ENCODE assay signal across 18 cellular contexts in genomic region chr5:170540276-170540675, GRCh38. TPM values are rescaled to one million over a fixed set of nuclear protein-coding genes. Genes with fewer than 3 reads are reported as not detected.
DNase-seq lines count a peak whose midpoint lies in the region; ATAC-seq and TF ChIP-seq lines count a peak whose summit lies in the region.
"Had no signal": no experiment of that assay in that cellular context is flagged by ENCODE, and none has a peak within 500 bp of the region (broad histone marks: within the 10 kb centered on the region; RNA-seq: fewer than 3 reads in every experiment).

No MANE protein-coding gene starts in this region.

- no peak overlapping the region for H3K4me3 Mint-ChIP-seq in endodermal cell
- H3K4me3 Mint-ChIP-seq: CD4-positive, CD25-positive, alpha-beta regulatory T cell; IgD-negative memory B cell had no signal

- H3K9ac ChIP-seq in endodermal cell (ENCODE audit: extremely low read depth, low read length, poor library complexity, severe bottlenecking): no peak overlapping the region
- H3K9ac ChIP-seq: BLaER1, GM23248 had no signal

- H3K27ac Mint-ChIP-seq in endodermal cell: no peak overlapping the region
- H3K27ac Mint-ChIP-seq: CD4-positive, CD25-positive, alpha-beta regulatory T cell; IgD-negative memory B cell had no signal

- no peak for ATAC-seq in left ventricle myocardium superior
- ATAC-seq in HG03039 (IDR thresholded peaks at IDR 0.05; ENCODE audit: unreplicated experiment): no peak
- ATAC-seq: GM12878 had no signal

- H3K36me3 Mint-ChIP-seq in endodermal cell (ENCODE audit: low read depth): no peaks in the 10 kb centered on the region
- H3K36me3 Mint-ChIP-seq: CD4-positive, CD25-positive, alpha-beta regulatory T cell; IgD-negative memory B cell had no signal

- TF ChIP-seq CTCF in endodermal cell (conservative IDR thresholded peaks at IDR 0.05): no peak

- no peaks in the 10 kb centered on the region for H3K36me3 ChIP-seq in endodermal cell (ENCODE audit: control insufficient read depth, insufficient read depth, low read length)
- H3K36me3 ChIP-seq: BLaER1 had no signal

- H3K9me3 Mint-ChIP-seq in endodermal cell: peaks cover 6% of the 10 kb centered on the region

- WGBS in endodermal cell (ENCODE audit: insufficient coverage in 1 of 2, insufficient read length in 1 of 2), 2 experiments: 95 to 100% methylated on average over 1 of the region's 1 CpG

- H3K9me3 ChIP-seq in endodermal cell (ENCODE audit: control insufficient read depth, low read length): peaks cover 7% of the 10 kb centered on the region

- DNase-seq in cardiac septum (ENCODE audit: low spot score) (peak; percentile 36), left ventricle myocardium superior (no peak), endodermal cell (peak; percentile 31), myocyte (ENCODE audit: low read depth) (peak; percentile 58), EL (no peak), H4 (ENCODE audit: low spot score) (no peak)
- DNase-seq: 8988T; AML-193; CD4-positive, CD25-positive, alpha-beta regulatory T cell; DMS53; GM23248; H7 had no signal

- H3K4me1 Mint-ChIP-seq in endodermal cell: peaks cover 8% of the 10 kb centered on the region
- H3K4me1 Mint-ChIP-seq: CD4-positive, CD25-positive, alpha-beta regulatory T cell had no signal

- peaks cover 21% of the 10 kb centered on the region for H3K27me3 ChIP-seq in endodermal cell (ENCODE audit: control insufficient read depth, insufficient read depth, low read length, poor library complexity, severe bottlenecking)
- H3K27me3 ChIP-seq: BLaER1 had no signal

- H3K27me3 Mint-ChIP-seq in endodermal cell (ENCODE audit: insufficient read depth): no peaks in the 10 kb centered on the region

- no peak overlapping the region for H3K4me3 ChIP-seq in endodermal cell (ENCODE audit: low read length)
- H3K4me3 ChIP-seq: BLaER1, GM12878, GM23248 had no signal

- H3K27ac ChIP-seq in endodermal cell (ENCODE audit: low read depth, low read length): no peak overlapping the region
- H3K27ac ChIP-seq: BLaER1, GM23248 had no signal

- intact Hi-C loops in cardiac septum (cut with DNase I) (no loop called here), left ventricle myocardium superior (cut with micrococcal nuclease) (no loop called here)

- H3K4me1 ChIP-seq in endodermal cell (ENCODE audit: control insufficient read depth, insufficient read depth, low read length): peaks cover 2% of the 10 kb centered on the region

RNA-seq across cellular contexts. Expression of gene KCNIP1, which starts 36.5 kb away (rescaled TPM):
- total RNA-seq in cardiac septum: 0.57 TPM
- 0.20 TPM for total RNA-seq in left ventricle myocardium superior
- not detected for total RNA-seq in endodermal cell
- 2.9 TPM for polyA plus RNA-seq in endodermal cell (2013, experiment 1 of 2)
- polyA plus RNA-seq in endodermal cell (2013, experiment 2 of 2): 2.8 TPM
- 0.10 TPM in 1 of 2 replicates, not detected in the other for total RNA-seq in myocyte
- polyA plus RNA-seq in myocyte (2012): 0.20 TPM
- not detected in 2 replicates for total RNA-seq in H4 (2014; rRNA removed; shearing (Covaris generic))
- total RNA-seq: CD4-positive, CD25-positive, alpha-beta regulatory T cell; G401; GM12878; GM23248; HT1080 had no signal
- polyA plus RNA-seq: CD4-positive, CD25-positive, alpha-beta regulatory T cell; GM12878; GM23248; IgD-negative memory B cell had no signal

Comparison
In these comparisons a context has a peak if more than half of its experiments do, and no peak if none do; other contexts are left out.
1. DNase-seq: peak in cardiac septum (single experiment), endodermal cell (single experiment) and myocyte (single experiment); none in left ventricle myocardium superior (single experiment), EL (single experiment) and H4 (single experiment).